26 cellular contexts compared by ENCODE assay signal in the genomic region with DNA sequence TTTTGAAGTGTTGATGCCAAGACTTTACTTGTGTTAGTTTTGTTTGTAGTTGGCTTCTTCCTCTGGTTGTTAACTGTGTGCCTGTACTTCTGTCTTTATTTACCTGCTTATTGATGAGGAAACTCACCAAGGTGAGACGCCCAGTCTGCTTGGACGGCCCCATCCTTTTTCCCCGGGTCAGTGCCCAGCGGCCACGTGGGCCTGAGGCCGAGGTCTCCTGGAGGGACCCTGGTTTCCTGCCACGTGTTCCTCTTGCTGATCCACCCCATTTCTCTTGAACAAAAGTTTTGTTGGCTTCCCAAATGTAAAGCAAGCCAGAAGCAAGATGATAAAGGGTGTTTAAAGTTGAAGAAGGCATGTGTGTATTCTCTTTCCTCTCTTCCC. TPM values are rescaled to one million over a fixed set of nuclear protein-coding genes. Genes with fewer than 3 reads are reported as not detected.
DNase-seq lines count a peak whose midpoint lies in the region; ATAC-seq and TF ChIP-seq lines count a peak whose summit lies in the region.
"Had no signal": no experiment of that assay in that cellular context is flagged by ENCODE, and none has a peak within 500 bp of the region (broad histone marks: within the 10 kb centered on the region; RNA-seq: fewer than 3 reads in every experiment).

No MANE protein-coding gene starts in this region.

- no peak overlapping the region; the same call in 1 of the 2 replicates for H3K9ac ChIP-seq in BLaER1

- no peaks in the 10 kb centered on the region for H3K9me3 Mint-ChIP-seq in activated T-helper 1 cell treated with anti-CD3 and anti-CD28 coated beads, Interleukin-12 subunit alpha, Interleukin-12 subunit beta, Interleukin-2, Interleukin-4 antibody, amounts not matched to agents 30 ng/mL and 10 ng/mL and 1 ng/mL, durations not matched to agents 14 hours and 24 hours and 36 hours
- H3K9me3 Mint-ChIP-seq in GM23338: peaks cover 5% of the 10 kb centered on the region; the same call in 2 of the 3 replicates
- H3K9me3 Mint-ChIP-seq: activated CD4-positive, alpha-beta memory T cell treated with anti-CD3 and anti-CD28 coated beads for 36 hours; activated naive CD8-positive, alpha-beta T cell treated with anti-CD3 and anti-CD28 coated beads, Interleukin-2, amount 10 ng/mL, durations not matched to agents 7 days and 5 days had no signal

- H2AFZ ChIP-seq in GM23338: no peak overlapping the region

- H3K79me2 ChIP-seq in GM23338 (replicated peaks; ENCODE audit: insufficient read depth): peaks cover 5% of the 10 kb centered on the region

- H3K27ac ChIP-seq in BLaER1 (peak overlapping the region; percentile 51), GM23338 (ENCODE audit: low read depth) (no peak overlapping the region)
- H3K27ac ChIP-seq: dorsolateral prefrontal cortex, gastroesophageal sphincter had no signal

- H3K9me3 ChIP-seq in BLaER1: no peaks in the 10 kb centered on the region
- H3K9me3 ChIP-seq: gastroesophageal sphincter had no signal

- intact Hi-C loops in activated T-helper 1 cell treated with anti-CD3 and anti-CD28 coated beads, Interleukin-12 subunit alpha, Interleukin-12 subunit beta, Interleukin-2, Interleukin-4 antibody, amounts not matched to agents 30 ng/mL and 10 ng/mL and 1 ng/mL, durations not matched to agents 14 hours and 24 hours and 36 hours (cut with micrococcal nuclease): no loop called here

- H3K4me1 ChIP-seq in BLaER1 (peaks cover 66% of the 10 kb centered on the region), GM23338 (ENCODE audit: insufficient read depth) (peaks cover 15% of the 10 kb centered on the region; the same call in 1 of the 2 replicates)

- H3K4me3 Mint-ChIP-seq in activated T-helper 1 cell treated with anti-CD3 and anti-CD28 coated beads, Interleukin-12 subunit alpha, Interleukin-12 subunit beta, Interleukin-2, Interleukin-4 antibody, amounts not matched to agents 30 ng/mL and 10 ng/mL and 1 ng/mL, durations not matched to agents 14 hours and 24 hours and 36 hours: no peak overlapping the region
- H3K4me3 Mint-ChIP-seq in GM23338: no peak overlapping the region
- H3K4me3 Mint-ChIP-seq: activated CD4-positive, alpha-beta memory T cell treated with anti-CD3 and anti-CD28 coated beads for 36 hours; activated naive CD8-positive, alpha-beta T cell treated with anti-CD3 and anti-CD28 coated beads, Interleukin-2, amount 10 ng/mL, durations not matched to agents 7 days and 5 days had no signal

- H3K27me3 Mint-ChIP-seq in activated T-helper 1 cell treated with anti-CD3 and anti-CD28 coated beads, Interleukin-12 subunit alpha, Interleukin-12 subunit beta, Interleukin-2, Interleukin-4 antibody, amounts not matched to agents 30 ng/mL and 10 ng/mL and 1 ng/mL, durations not matched to agents 14 hours and 24 hours and 36 hours (ENCODE audit: insufficient read depth): peaks cover 2% of the 10 kb centered on the region
- peaks cover 8% of the 10 kb centered on the region for H3K27me3 Mint-ChIP-seq in GM23338 (ENCODE audit: insufficient read depth, low read depth, poor library complexity)
- H3K27me3 Mint-ChIP-seq: activated naive CD8-positive, alpha-beta T cell treated with anti-CD3 and anti-CD28 coated beads, Interleukin-2, amount 10 ng/mL, durations not matched to agents 7 days and 5 days had no signal

- ATAC-seq in omental fat pad (ENCODE audit: low FRiP score) (no peak), GM23338 (no peak), GM19324 (IDR thresholded peaks at IDR 0.05; ENCODE audit: low FRiP score, unreplicated experiment) (no peak)
- no peak for ATAC-seq in activated CD4-positive, CD25-positive, alpha-beta regulatory T cell treated with anti-CD3 and anti-CD28 coated beads, Interleukin-2, amount 50 U/mL, for 24 hours
- ATAC-seq: gastroesophageal sphincter, left lobe of liver had no signal

- peaks cover 3% of the 10 kb centered on the region; the same call in 1 of the 2 replicates for H3K9me2 ChIP-seq in GM23338 (ENCODE audit: insufficient read depth)

- H4K20me1 ChIP-seq in BLaER1 (no peaks in the 10 kb centered on the region), GM23338 (replicated peaks; ENCODE audit: insufficient read depth) (peaks cover 6% of the 10 kb centered on the region)

- H3F3A ChIP-seq in GM23338 (replicated peaks; ENCODE audit: low read depth): no peaks in the 10 kb centered on the region

- H3K4me1 Mint-ChIP-seq in activated T-helper 1 cell treated with anti-CD3 and anti-CD28 coated beads, Interleukin-12 subunit alpha, Interleukin-12 subunit beta, Interleukin-2, Interleukin-4 antibody, amounts not matched to agents 30 ng/mL and 10 ng/mL and 1 ng/mL, durations not matched to agents 14 hours and 24 hours and 36 hours (ENCODE audit: low read depth): peaks cover 23% of the 10 kb centered on the region
- peaks cover 5% of the 10 kb centered on the region for H3K4me1 Mint-ChIP-seq in GM23338

- no peak overlapping the region for H3K4me3 ChIP-seq in BLaER1
- H3K4me3 ChIP-seq in GM12865 (ENCODE audit: low read depth, low read length): no peak overlapping the region; the same call in 1 of the 2 replicates
- no peak overlapping the region for H3K4me3 ChIP-seq in GM23338
- H3K4me3 ChIP-seq: dorsolateral prefrontal cortex, gastroesophageal sphincter had no signal

- peaks cover 5% of the 10 kb centered on the region for H3K36me3 Mint-ChIP-seq in activated T-helper 1 cell treated with anti-CD3 and anti-CD28 coated beads, Interleukin-12 subunit alpha, Interleukin-12 subunit beta, Interleukin-2, Interleukin-4 antibody, amounts not matched to agents 30 ng/mL and 10 ng/mL and 1 ng/mL, durations not matched to agents 14 hours and 24 hours and 36 hours (ENCODE audit: low read depth)
- H3K36me3 Mint-ChIP-seq in GM23338 (ENCODE audit: low read depth): peaks cover 16% of the 10 kb centered on the region

- peak; percentile 79 for DNase-seq in GM12865 (ENCODE audit: low read depth)
- DNase-seq in activated T-helper 1 cell treated with anti-CD3 and anti-CD28 coated beads, Interleukin-12 subunit alpha, Interleukin-12 subunit beta, Interleukin-2, Interleukin-4 antibody, amounts not matched to agents 30 ng/mL and 10 ng/mL and 1 ng/mL, durations not matched to agents 14 hours and 24 hours and 36 hours (ENCODE audit: low spot score): no peak
- peak; percentile 6 for DNase-seq in omental fat pad (ENCODE audit: low spot score)
- no peak for DNase-seq in NCI-H82 (lab: John Stamatoyannopoulos, UW)
- DNase-seq in GM23338 (ENCODE audit: low spot score): no peak
- DNase-seq: activated CD4-positive, alpha-beta memory T cell treated with anti-CD3 and anti-CD28 coated beads for 36 hours; activated CD4-positive, CD25-positive, alpha-beta regulatory T cell treated with anti-CD3 and anti-CD28 coated beads, Interleukin-2, amount 50 U/mL, for 72 hours; activated CD8-positive, alpha-beta memory T cell treated with anti-CD3 and anti-CD28 coated beads, Interleukin-2, amount 50 U/mL, for 4 hours; activated naive CD8-positive, alpha-beta T cell treated with anti-CD3 and anti-CD28 coated beads, Interleukin-2, amount 10 ng/mL, durations not matched to agents 7 days and 5 days; C1 segment of cervical spinal cord; Calu3; caudate nucleus; DND-41; dorsolateral prefrontal cortex; hypothalamus; mesendoderm; NCI-H1092; NCI-H1930; NCI-H69; nucleus accumbens; T-helper 1 cell had no signal

- TF ChIP-seq CTCF in GM12865 (IDR thresholded peaks at IDR 0.05; ENCODE audit: insufficient read depth, low read depth, low read length, missing control alignments) (no peak), omental fat pad (IDR thresholded peaks at IDR 0.05) (no peak), GM23338 (conservative IDR thresholded peaks at IDR 0.05; ENCODE audit: low read depth in 2 of 2) (no peak)

- peak overlapping the region; percentile 62 for H3K4me2 ChIP-seq in BLaER1
- H3K4me2 ChIP-seq in GM23338: no peak overlapping the region

- no peaks in the 10 kb centered on the region for H3K27me3 ChIP-seq in BLaER1
- H3K27me3 ChIP-seq in GM23338 (ENCODE audit: insufficient read depth): no peaks in the 10 kb centered on the region
- H3K27me3 ChIP-seq: gastroesophageal sphincter had no signal

- peak overlapping the region; percentile 18 for H3K27ac Mint-ChIP-seq in activated T-helper 1 cell treated with anti-CD3 and anti-CD28 coated beads, Interleukin-12 subunit alpha, Interleukin-12 subunit beta, Interleukin-2, Interleukin-4 antibody, amounts not matched to agents 30 ng/mL and 10 ng/mL and 1 ng/mL, durations not matched to agents 14 hours and 24 hours and 36 hours
- no peak overlapping the region for H3K27ac Mint-ChIP-seq in GM23338
- H3K27ac Mint-ChIP-seq: activated CD4-positive, alpha-beta memory T cell treated with anti-CD3 and anti-CD28 coated beads for 36 hours; activated naive CD8-positive, alpha-beta T cell treated with anti-CD3 and anti-CD28 coated beads, Interleukin-2, amount 10 ng/mL, durations not matched to agents 7 days and 5 days had no signal

- H3K36me3 ChIP-seq in BLaER1: peaks cover 39% of the 10 kb centered on the region; the same call in 1 of the 2 replicates
- H3K36me3 ChIP-seq in GM23338 (ENCODE audit: insufficient read depth): peaks cover 4% of the 10 kb centered on the region
- H3K36me3 ChIP-seq: gastroesophageal sphincter had no signal

TF ChIP-seq in GM23338, 12 proteins besides CTCF, POLR2A, EP300 and RAD21:
- TF ChIP-seq EZH2 (IDR thresholded peaks at IDR 0.05; ENCODE audit: low read depth, unreplicated experiment): no peak
- TF ChIP-seq, protein P1, sequence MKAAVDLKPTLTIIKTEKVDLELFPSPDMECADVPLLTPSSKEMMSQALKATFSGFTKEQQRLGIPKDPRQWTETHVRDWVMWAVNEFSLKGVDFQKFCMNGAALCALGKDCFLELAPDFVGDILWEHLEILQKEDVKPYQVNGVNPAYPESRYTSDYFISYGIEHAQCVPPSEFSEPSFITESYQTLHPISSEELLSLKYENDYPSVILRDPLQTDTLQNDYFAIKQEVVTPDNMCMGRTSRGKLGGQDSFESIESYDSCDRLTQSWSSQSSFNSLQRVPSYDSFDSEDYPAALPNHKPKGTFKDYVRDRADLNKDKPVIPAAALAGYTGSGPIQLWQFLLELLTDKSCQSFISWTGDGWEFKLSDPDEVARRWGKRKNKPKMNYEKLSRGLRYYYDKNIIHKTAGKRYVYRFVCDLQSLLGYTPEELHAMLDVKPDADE (IDR thresholded peaks at IDR 0.05): no peak
- TF ChIP-seq EZH2phosphoT487 (IDR thresholded peaks at IDR 0.05; ENCODE audit: unreplicated experiment): no peak
- TF ChIP-seq ZNF114 (CRISPR knock-in tag; IDR thresholded peaks at IDR 0.05): no peak
- no peak for TF ChIP-seq POLR2AphosphoS5 (IDR thresholded peaks at IDR 0.05; ENCODE audit: low read depth)

RNA-seq across cellular contexts. Expression of gene DUSP22, which starts 24.8 kb away (rescaled TPM):
- total RNA-seq in activated T-helper 1 cell treated with anti-CD3 and anti-CD28 coated beads, Interleukin-12 subunit alpha, Interleukin-12 subunit beta, Interleukin-2, Interleukin-4 antibody, amounts not matched to agents 30 ng/mL and 10 ng/mL and 1 ng/mL, durations not matched to agents 14 hours and 24 hours and 36 hours: 22.0 and 22.1 TPM in 2 replicates
- total RNA-seq in omental fat pad: 10 to 100 TPM; 47.4 to 93.6 (median 65.4) TPM
- total RNA-seq in GM23338 (2014; rRNA removed; shearing (Covaris generic)): 31.0 and 36.8 TPM in 2 replicates
- polyA plus RNA-seq in GM23338 (2016; fragmentation: Nextera tagmentation; extraction: Ambion mirVana): 11.2 and 12.8 TPM in 2 replicates

Comparison
In these comparisons a context has a peak if more than half of its experiments do, and no peak if none do; other contexts are left out.
1. DNase-seq: peak in GM12865 (single experiment) and omental fat pad (single experiment); none in activated T-helper 1 cell treated with anti-CD3 and anti-CD28 coated beads, Interleukin-12 subunit alpha, Interleukin-12 subunit beta, Interleukin-2, Interleukin-4 antibody, amounts not matched to agents 30 ng/mL and 10 ng/mL and 1 ng/mL, durations not matched to agents 14 hours and 24 hours and 36 hours (single experiment), NCI-H82 (single experiment) and GM23338 (single experiment).